ENCODE assay signal across 8 cellular contexts in genomic region chr10:73743327-73743904, GRCh38. TPM values are rescaled to one million over a fixed set of nuclear protein-coding genes. Genes with fewer than 3 reads are reported as not detected.
DNase-seq lines count a peak whose midpoint lies in the region; ATAC-seq and TF ChIP-seq lines count a peak whose summit lies in the region.

No MANE protein-coding gene starts in this region.

- no peaks in the 10 kb centered on the region for H3K9me3 Mint-ChIP-seq in GM23338

- H3K9me2 ChIP-seq in GM23338 (ENCODE audit: insufficient read depth) = no peaks in the 10 kb centered on the region

- H4K20me1 ChIP-seq in GM23338 (replicated peaks; ENCODE audit: insufficient read depth) = no peaks in the 10 kb centered on the region; the same call in 1 of the 2 replicates

- H3K4me2 ChIP-seq in GM23338 = peak overlapping the region; percentile 74

- H3K36me3 ChIP-seq in GM23338 (ENCODE audit: insufficient read depth) = 0 out of 2 replicates have a peak, but pooled peaks cover 4% of the 10 kb centered on the region

- H3F3A ChIP-seq in GM23338 (replicated peaks; ENCODE audit: low read depth) = peaks cover 13% of the 10 kb centered on the region

- H3K27ac ChIP-seq in GM23338 (ENCODE audit: low read depth) = peak overlapping the region; percentile 91
- peak overlapping the region; percentile 97 for H3K27ac ChIP-seq in foreskin keratinocyte

- H3K4me1 ChIP-seq in GM23338 (ENCODE audit: insufficient read depth) (peaks cover 19% of the 10 kb centered on the region), foreskin keratinocyte (no peaks in the 10 kb centered on the region)

- TF ChIP-seq CTCF in GM23338 (conservative IDR thresholded peaks at IDR 0.05; ENCODE audit: low read depth in 2 of 2) (no peak), WI38 (IDR thresholded peaks at IDR 0.05; ENCODE audit: low read depth, low read length) (no peak), foreskin keratinocyte (conservative IDR thresholded peaks at IDR 0.05) (no peak)

- H2AFZ ChIP-seq in GM23338 = no peak overlapping the region

- peaks cover 24% of the 10 kb centered on the region for H3K4me1 Mint-ChIP-seq in GM23338

- peaks cover 1% of the 10 kb centered on the region for H3K27me3 Mint-ChIP-seq in GM23338 (ENCODE audit: insufficient read depth, low read depth, poor library complexity)

- peak overlapping the region; percentile 99 for H3K27ac Mint-ChIP-seq in GM23338

- peak overlapping the region; percentile 94 for H3K4me3 Mint-ChIP-seq in GM23338

- H3K79me2 ChIP-seq in GM23338 (replicated peaks; ENCODE audit: insufficient read depth) = peaks cover 26% of the 10 kb centered on the region

- H3K27me3 ChIP-seq in GM23338 (ENCODE audit: insufficient read depth) = no peaks in the 10 kb centered on the region
- H3K27me3 ChIP-seq in foreskin keratinocyte = no peaks in the 10 kb centered on the region

- H3K4me3 ChIP-seq in GM23338 = peak overlapping the region; percentile 58
- peak overlapping the region; percentile 98 for H3K4me3 ChIP-seq in WI38 (ENCODE audit: low read depth, low read length)
- H3K4me3 ChIP-seq in skeletal muscle cell (ENCODE audit: low read depth, low read length) = peak overlapping the region; percentile 84

- H3K36me3 Mint-ChIP-seq in GM23338 (ENCODE audit: low read depth) = no peaks in the 10 kb centered on the region; the same call in 1 of the 3 replicates

- no peak for DNase-seq in GM23338 (ENCODE audit: low spot score)
- DNase-seq in foreskin keratinocyte = no peak
- DNase-seq in skeletal muscle cell (ENCODE audit: low read depth) = no peak
- no peak for DNase-seq in NCI-H1092 (lab: John Stamatoyannopoulos, UW)
- DNase-seq in foreskin melanocyte = no peak

- ATAC-seq in GM23338 (no peak), foreskin keratinocyte (no peak), HG03159 (IDR thresholded peaks at IDR 0.05; ENCODE audit: unreplicated experiment) (no peak), GM19035 (IDR thresholded peaks at IDR 0.05; ENCODE audit: unreplicated experiment) (no peak)

TF ChIP-seq in GM23338, 12 proteins besides CTCF, POLR2A, EP300 and RAD21 (continues in another document):
- TF ChIP-seq JUNB (IDR thresholded peaks at IDR 0.05; ENCODE audit: unreplicated experiment) (no peak), CREB1 (CRISPR knock-in tag; IDR thresholded peaks at IDR 0.05; ENCODE audit: low read depth) (no peak), REST (IDR thresholded peaks at IDR 0.05; ENCODE audit: unreplicated experiment) (no peak), POLR2AphosphoS5 (IDR thresholded peaks at IDR 0.05; ENCODE audit: low read depth) (no peak), ZNF331 (CRISPR knock-in tag; IDR thresholded peaks at IDR 0.05; ENCODE audit: low read depth) (no peak), ETS1 (IDR thresholded peaks at IDR 0.05) (no peak), NANOG (IDR thresholded peaks at IDR 0.05; ENCODE audit: borderline replicate concordance) (no peak)

RNA-seq across cellular contexts. Expression of gene SEC24C, which starts 0.8 kb away (rescaled TPM):
- 64.2 and 72.9 TPM in 2 replicates for total RNA-seq in GM23338 (2014; rRNA removed; shearing (Covaris generic))
- 16.9 and 17.0 TPM in 2 replicates for polyA plus RNA-seq in GM23338 (2016; fragmentation: Nextera tagmentation; extraction: Ambion mirVana)
- 63.0 and 64.7 TPM in 2 replicates for total RNA-seq in foreskin keratinocyte
- polyA plus RNA-seq in foreskin keratinocyte = 35.7 and 40.7 TPM in 2 replicates

RNA-seq across cellular contexts. Expression of gene CHCHD1, which starts 38.4 kb away (rescaled TPM):
- total RNA-seq in GM23338 (2014; rRNA removed; shearing (Covaris generic)) = 40.6 and 41.1 TPM in 2 replicates
- polyA plus RNA-seq in GM23338 (2016; fragmentation: Nextera tagmentation; extraction: Ambion mirVana) (187 and 196 TPM in 2 replicates), foreskin keratinocyte (92.7 and 96.6 TPM in 2 replicates)
- total RNA-seq in foreskin keratinocyte = 56.7 and 58.9 TPM in 2 replicates

RNA-seq across cellular contexts. Expression of gene ZSWIM8, which starts 42.0 kb away (rescaled TPM):
- 30.4 and 40.5 TPM in 2 replicates for total RNA-seq in GM23338 (2014; rRNA removed; shearing (Covaris generic))
- polyA plus RNA-seq in GM23338 (2016; fragmentation: Nextera tagmentation; extraction: Ambion mirVana) (20.0 and 20.5 TPM in 2 replicates), foreskin keratinocyte (38.8 and 44.9 TPM in 2 replicates)
- total RNA-seq in foreskin keratinocyte = 41.7 and 41.8 TPM in 2 replicates

RNA-seq across cellular contexts. Expression of gene AGAP5, which starts 45.5 kb away (rescaled TPM):
- total RNA-seq in GM23338 (2014; rRNA removed; shearing (Covaris generic)) = 5.3 and 6.7 TPM in 2 replicates
- polyA plus RNA-seq in GM23338 (2016; fragmentation: Nextera tagmentation; extraction: Ambion mirVana) = 4.3 and 5.0 TPM in 2 replicates
- 2.6 and 3.4 TPM in 2 replicates for total RNA-seq in foreskin keratinocyte
- polyA plus RNA-seq in foreskin keratinocyte = 0.97 and 1.2 TPM in 2 replicates
